In genomic region chrX:24619647-24620046, GRCh38 we compare ENCODE assay signal across 9 cellular contexts. TPM values are rescaled to one million over a fixed set of nuclear protein-coding genes. Genes with fewer than 3 reads are reported as not detected.
A peak's percentile ranks its signal among the peaks of the same experiment; 100 is the strongest.
DNase-seq lines count a peak whose midpoint lies in the region; ATAC-seq and TF ChIP-seq lines count a peak whose summit lies in the region.
"Had no signal": no experiment of that assay in that cellular context is flagged by ENCODE, and none has a peak within 500 bp of the region (broad histone marks: within the 10 kb centered on the region; RNA-seq: fewer than 3 reads in every experiment).

No MANE protein-coding gene starts in this region.

- DNase-seq in right cardiac atrium, result peak; percentile 18 to 49 (median 35)
- DNase-seq in Right ventricle myocardium inferior (ENCODE audit: missing footprints), result no peak
- peak; percentile 63 for DNase-seq in RPMI7951 (ENCODE audit: low read depth)
- peak; percentile 39 to 72 for DNase-seq in foreskin fibroblast
- DNase-seq in T-helper 2 cell, result no peak
- no peak for DNase-seq in GM10266 (ENCODE audit: extremely low spot score)
- no peak for DNase-seq in activated CD8-positive, alpha-beta memory T cell treated with anti-CD3 and anti-CD28 coated beads, Interleukin-2, amount 10 ng/mL, durations not matched to agents 7 days and 5 days
- DNase-seq: stimulated activated CD4-positive, alpha-beta T cell treated with anti-CD3 and anti-CD28 coated beads, Interleukin-4, amount 100 ng/mL, for 4 hours had no signal

- no peaks in the 10 kb centered on the region for H3K4me1 Mint-ChIP-seq in activated CD8-positive, alpha-beta memory T cell treated with anti-CD3 and anti-CD28 coated beads, Interleukin-2, amount 10 ng/mL, durations not matched to agents 7 days and 5 days

- no peak overlapping the region for H3K27ac Mint-ChIP-seq in activated CD8-positive, alpha-beta memory T cell treated with anti-CD3 and anti-CD28 coated beads, Interleukin-2, amount 10 ng/mL, durations not matched to agents 7 days and 5 days

- TF ChIP-seq CTCF in foreskin fibroblast (IDR thresholded peaks at IDR 0.05; ENCODE audit: low read depth, low read length) (no peak), GM10266 (IDR thresholded peaks at IDR 0.05; ENCODE audit: control insufficient read depth, insufficient read depth, low read depth, missing control alignments) (no peak)

- intact Hi-C loops in right cardiac atrium (cut with DNase I) (no loop called here), Right ventricle myocardium inferior (cut with DNase I) (no loop called here)

- CTCF ChIA-PET in activated CD8-positive, alpha-beta memory T cell treated with anti-CD3 and anti-CD28 coated beads, Interleukin-2, amount 10 ng/mL, durations not matched to agents 7 days and 5 days (lab: Charles Lee), result no interaction called here

- H3K9me3 Mint-ChIP-seq in activated CD8-positive, alpha-beta memory T cell treated with anti-CD3 and anti-CD28 coated beads, Interleukin-2, amount 10 ng/mL, durations not matched to agents 7 days and 5 days (ENCODE audit: low read depth), result no peaks in the 10 kb centered on the region

- H3K4me3 ChIP-seq in right cardiac atrium (ENCODE audit: low read length), result no peak overlapping the region
- H3K4me3 ChIP-seq in foreskin fibroblast (ENCODE audit: low read depth in 1 of 2, low read length in 2 of 2), result no peak overlapping the region

- peaks cover 3% of the 10 kb centered on the region for H3K27me3 Mint-ChIP-seq in activated CD8-positive, alpha-beta memory T cell treated with anti-CD3 and anti-CD28 coated beads, Interleukin-2, amount 10 ng/mL, durations not matched to agents 7 days and 5 days

- no peaks in the 10 kb centered on the region for H3K36me3 Mint-ChIP-seq in activated CD8-positive, alpha-beta memory T cell treated with anti-CD3 and anti-CD28 coated beads, Interleukin-2, amount 10 ng/mL, durations not matched to agents 7 days and 5 days

- H3K4me1 ChIP-seq in right cardiac atrium (ENCODE audit: control insufficient read depth, insufficient read depth, low read length), result peaks cover 2% of the 10 kb centered on the region

- no peaks in the 10 kb centered on the region for H3K9me3 ChIP-seq in right cardiac atrium (ENCODE audit: control insufficient read depth, low read length)

- ATAC-seq in right cardiac atrium (no peak), Right ventricle myocardium inferior (no peak), HG03139 (IDR thresholded peaks at IDR 0.05; ENCODE audit: unreplicated experiment) (no peak)
- no peak for ATAC-seq in activated CD8-positive, alpha-beta memory T cell treated with anti-CD3 and anti-CD28 coated beads, Interleukin-2, amount 10 ng/mL, durations not matched to agents 7 days and 5 days

- no peaks in the 10 kb centered on the region for H3K27me3 ChIP-seq in right cardiac atrium (ENCODE audit: control insufficient read depth, insufficient read depth)

- WGBS in right cardiac atrium, result 32% methylated on average over 5 of the region's 5 CpGs

- H3K27ac ChIP-seq in right cardiac atrium (ENCODE audit: low read length), result no peak overlapping the region

- no peak overlapping the region for H3K4me3 Mint-ChIP-seq in activated CD8-positive, alpha-beta memory T cell treated with anti-CD3 and anti-CD28 coated beads, Interleukin-2, amount 10 ng/mL, durations not matched to agents 7 days and 5 days

RNA-seq across cellular contexts. Expression of gene PCYT1B, which starts 27.5 kb away (rescaled TPM):
- total RNA-seq in right cardiac atrium (10 to 100 TPM in 1 of 4 donors, 1 to 10 TPM in 3; 2.3 to 11.1 (median 7.9) TPM), Right ventricle myocardium inferior (not detected)
- polyA plus RNA-seq in right cardiac atrium, result 4.9 TPM
- 0.39 and 0.84 TPM in 2 replicates for total RNA-seq in RPMI7951 (2014; rRNA removed; shearing (Covaris generic))
- total RNA-seq in activated CD8-positive, alpha-beta memory T cell treated with anti-CD3 and anti-CD28 coated beads, Interleukin-2, amount 10 ng/mL, durations not matched to agents 7 days and 5 days, result under 1 TPM in 1 of 2 experiments, not detected in 1; 0.23 TPM

Comparison
In these comparisons a context has a peak if more than half of its experiments do, and no peak if none do; other contexts are left out.
1. DNase-seq: peak in right cardiac atrium (3 of 3), RPMI7951 (single experiment) and foreskin fibroblast (2 of 2); none in Right ventricle myocardium inferior (single experiment), T-helper 2 cell (0 of 5), GM10266 (single experiment) and activated CD8-positive, alpha-beta memory T cell treated with anti-CD3 and anti-CD28 coated beads, Interleukin-2, amount 10 ng/mL, durations not matched to agents 7 days and 5 days (single experiment).